ENCODE assay signal across 16 cellular contexts in genomic region chr17:43601280-43602050, GRCh38. TPM values are rescaled to one million over a fixed set of nuclear protein-coding genes. Genes with fewer than 3 reads are reported as not detected.
A peak's percentile ranks its signal among the peaks of the same experiment; 100 is the strongest.
DNase-seq lines count a peak whose midpoint lies in the region; FAIRE-seq and TF ChIP-seq lines count a peak whose summit lies in the region.
"Had no signal": no experiment of that assay in that cellular context is flagged by ENCODE, and none has a peak within 500 bp of the region (broad histone marks: within the 10 kb centered on the region; RNA-seq: fewer than 3 reads in every experiment).

No MANE protein-coding gene starts in this region.

- TF ChIP-seq POLR2A in H1 (IDR thresholded peaks at IDR 0.05; ENCODE audit: control extremely low read depth in 1 of 2, low read depth in 2 of 2, low read length in 2 of 2) (no peak), spleen (IDR thresholded peaks at IDR 0.05) (no peak)

- H3K27me3 ChIP-seq in H1 (replicated peaks in 1 of 4; ENCODE audit: control insufficient read depth in 3 of 4, extremely low read depth in 1 of 4, insufficient read depth in 3 of 4, low read length in 3 of 4): no peaks in the 10 kb centered on the region
- no peaks in the 10 kb centered on the region for H3K27me3 ChIP-seq in spleen (replicated peaks in 1 of 7)
- H3K27me3 ChIP-seq: left lung, thyroid gland had no signal

- CTCF ChIA-PET in H1 (lab: Charles Lee; ENCODE audit: partially characterized antibody): interaction anchor here (0.6 to 2.5 kb wide), 7 partner anchors 23 to 160 kb away, joined by 3 to 10 read pairs (median 5); no protein-coding TSS in a partner anchor

- no peak overlapping the region for H2BK20ac ChIP-seq in H1 (ENCODE audit: low read length)

- no peak overlapping the region; the same call in 1 of the 2 replicates for H3K18ac ChIP-seq in H1 (ENCODE audit: extremely low read depth, low read length)

- H3K56ac ChIP-seq in H1 (replicated peaks; ENCODE audit: insufficient read length, low read depth, low read length): no peak overlapping the region

- H4K91ac ChIP-seq in H1 (replicated peaks; ENCODE audit: insufficient read length, low read length): no peak overlapping the region

- H2BK12ac ChIP-seq in H1 (ENCODE audit: low read depth, low read length): no peak overlapping the region

- no peak for TF ChIP-seq CTCF in H1 (IDR thresholded peaks at IDR 0.05; ENCODE audit: control extremely low read depth in 1 of 3, insufficient read depth in 1 of 3, low read depth in 1 of 3, low read length in 3 of 3)
- no peak for TF ChIP-seq CTCF in spleen (IDR thresholded peaks at IDR 0.05 in 8 of 11, conservative IDR thresholded peaks at IDR 0.05 in 3 of 11)

- peak; percentile 25 to 47 for DNase-seq in SHP77 (lab: John Stamatoyannopoulos, UW)
- DNase-seq in SHP77 treated with DMSO at 0.1 percent for 48 hours (lab: John Stamatoyannopoulos, UW): no peak
- DNase-seq in H1 (ENCODE audit: low read depth in 1 of 2, low spot score in 2 of 2): no peak
- peak; percentile 31 for DNase-seq in medulla oblongata (ENCODE audit: extremely low spot score)
- peak; percentile 77 for DNase-seq in urothelium cell line (ENCODE audit: low spot score)
- DNase-seq in KBM-7: no peak
- DNase-seq in spleen: no peak
- DNase-seq in cerebellar nuclear complex (lab: John Stamatoyannopoulos, UW): no peak
- DNase-seq: DND-41, H7, left lung, NCI-H2171, thyroid gland had no signal

- peak overlapping the region; percentile 51; the same call in 1 of the 2 replicates for H4K8ac ChIP-seq in H1 (ENCODE audit: extremely low read depth, insufficient read depth, low read length)

- FAIRE-seq in H1 (lab: Jason Lieb, UNC): no peak
- no peak for FAIRE-seq in urothelium cell line (lab: Jason Lieb, UNC)
- FAIRE-seq: GM12892 had no signal

- no peak overlapping the region for H3K23ac ChIP-seq in H1 (ENCODE audit: insufficient read length)

- H3K79me1 ChIP-seq in H1 (ENCODE audit: low read depth, low read length): no peaks in the 10 kb centered on the region

- H3K9ac ChIP-seq in H1 (replicated peaks in 1 of 4; ENCODE audit: extremely low read depth in 1 of 4, low read depth in 3 of 4, low read length in 3 of 4): no peak overlapping the region

- H3K36me3 ChIP-seq in H1 (ENCODE audit: control insufficient read depth in 2 of 4, insufficient read depth in 4 of 4, low read length in 3 of 4) (no peaks in the 10 kb centered on the region), spleen (no peaks in the 10 kb centered on the region)
- H3K36me3 ChIP-seq: left lung, neutrophil, thyroid gland had no signal

- WGBS in H1 (ENCODE audit: extremely low coverage in 1 of 2, insufficient coverage in 1 of 2, insufficient read length in 1 of 2, insufficient replicate concordance in 2 of 2, low coverage in 1 of 2, low lambda C conversion rate in 2 of 2, missing lambda C conversion rate in 1 of 2), 2 experiments: 82% methylated on average over 10 of the region's 10 CpGs; no CpG with 5 or more reads in 1 of the 2 experiments
- WGBS in spleen, 5 donors: 83 to 89% (median 85%) methylated on average over 10 of the region's 10 CpGs

- H3K9me3 ChIP-seq in H1 (ENCODE audit: insufficient read depth in 2 of 2, low read depth in 1 of 2, low read length in 1 of 2): no peaks in the 10 kb centered on the region
- no peaks in the 10 kb centered on the region for H3K9me3 ChIP-seq in spleen
- H3K9me3 ChIP-seq: left lung, neutrophil, thyroid gland had no signal

- no peak for TF ChIP-seq RAD21 in H1 (IDR thresholded peaks at IDR 0.05 in 1 of 2, conservative IDR thresholded peaks at IDR 0.05 in 1 of 2; ENCODE audit: low read depth in 2 of 2, low read length in 2 of 2)

- no peak overlapping the region for H2AK5ac ChIP-seq in H1 (ENCODE audit: low read depth, low read length)

- intact Hi-C loops in spleen (cut with DNase I; ENCODE audit: low total_unique reads): no loop called here

- H3K27ac ChIP-seq in H1 (ENCODE audit: low read depth, low read length) (no peak overlapping the region), spleen (no peak overlapping the region)
- H3K27ac ChIP-seq: left lung, neutrophil, thyroid gland had no signal

- H3K4me1 ChIP-seq in H1 (replicated peaks in 1 of 4; ENCODE audit: control insufficient read depth in 3 of 4, insufficient read depth in 4 of 4, low read length in 3 of 4) (no peaks in the 10 kb centered on the region; a peak in 3 of 7 replicates), spleen (no peaks in the 10 kb centered on the region)
- H3K4me1 ChIP-seq: left lung, thyroid gland had no signal

- no peaks in the 10 kb centered on the region for H4K20me1 ChIP-seq in H1 (replicated peaks in 1 of 2; ENCODE audit: control insufficient read depth in 1 of 2, insufficient read depth in 2 of 2, low read length in 2 of 2)

- 0 out of 2 replicates have a peak, but pooled peaks cover 1% of the 10 kb centered on the region for H3K23me2 ChIP-seq in H1 (ENCODE audit: low read depth, low read length)

- H2AFZ ChIP-seq in H1 (ENCODE audit: low read length): no peak overlapping the region

- H4K5ac ChIP-seq in H1 (ENCODE audit: insufficient read length, low read depth, low read length): no peak overlapping the region

- no peak overlapping the region for H3K4me2 ChIP-seq in H1 (ENCODE audit: insufficient read depth in 1 of 2, low read depth in 2 of 2, low read length in 2 of 2)

- in situ Hi-C loops in KBM-7 (cut with MboI; ENCODE audit: low pct_unique_long_range_greater_than_20kb, low sequenced_read_pairs): no loop called here

- no peak overlapping the region for H3K14ac ChIP-seq in H1 (ENCODE audit: insufficient read length)

- POLR2A ChIA-PET in H1 (lab: Charles Lee; ENCODE audit: partially characterized antibody): interaction anchor here (1.4 kb wide), 1 partner anchor 241 kb away, joined by 4 read pairs; no protein-coding TSS in a partner anchor

- no peak for TF ChIP-seq EP300 in H1 (IDR thresholded peaks at IDR 0.05; ENCODE audit: borderline replicate concordance in 1 of 2, low read depth in 2 of 2, low read length in 2 of 2)

- no peak overlapping the region for H2BK120ac ChIP-seq in H1 (replicated peaks; ENCODE audit: low read depth, low read length)

- no peak overlapping the region for H3K4ac ChIP-seq in H1 (replicated peaks; ENCODE audit: insufficient read length, low read depth, low read length)

- H3K4me3 ChIP-seq in H1 (ENCODE audit: extremely low read depth in 1 of 4, insufficient read depth in 2 of 4, low read depth in 3 of 4, low read length in 4 of 4) (no peak overlapping the region), spleen (no peak overlapping the region)
- H3K4me3 ChIP-seq: left lung, thyroid gland had no signal

- no peaks in the 10 kb centered on the region for H3K79me2 ChIP-seq in H1 (ENCODE audit: control insufficient read depth in 1 of 2, insufficient read depth in 2 of 2, low read length in 2 of 2)

- H2BK15ac ChIP-seq in H1 (ENCODE audit: low read length): 0 out of 2 replicates have a peak overlapping the region, but pooled peaks have one; percentile 19

- H2BK5ac ChIP-seq in H1 (ENCODE audit: low read depth, low read length): no peak overlapping the region

TF ChIP-seq in H1, 55 proteins besides CTCF, POLR2A, EP300 and RAD21:
- no peak for TF ChIP-seq RFX5 (IDR thresholded peaks at IDR 0.05; ENCODE audit: borderline replicate concordance, low read depth, low read length)
- no peak for TF ChIP-seq TEAD4 (IDR thresholded peaks at IDR 0.05; ENCODE audit: low read depth, low read length)
- TF ChIP-seq E2F6 (IDR thresholded peaks at IDR 0.05): no peak
- TF ChIP-seq TAF7 (optimal IDR thresholded peaks at IDR 0.05; ENCODE audit: borderline replicate concordance, low read depth, low read length): no peak
- no peak for TF ChIP-seq SP1 (IDR thresholded peaks at IDR 0.05; ENCODE audit: low read depth, low read length)
- no peak for TF ChIP-seq PHF8 (conservative IDR thresholded peaks at IDR 0.05; ENCODE audit: low read depth, low read length)
- TF ChIP-seq TBP (IDR thresholded peaks at IDR 0.05; ENCODE audit: low read depth, low read length): no peak
- TF ChIP-seq GTF2F1 (IDR thresholded peaks at IDR 0.05; ENCODE audit: borderline replicate concordance, low read depth, low read length): no peak
- TF ChIP-seq MAX (IDR thresholded peaks at IDR 0.05): no peak
- TF ChIP-seq KDM4A (IDR thresholded peaks at IDR 0.05; ENCODE audit: low read depth, low read length, severe bottlenecking): no peak
- TF ChIP-seq RNF2 (IDR thresholded peaks at IDR 0.05; ENCODE audit: borderline replicate concordance, low read depth, low read length, missing control alignments, poor library complexity, severe bottlenecking): no peak
- no peak for TF ChIP-seq POLR2AphosphoS5 (IDR thresholded peaks at IDR 0.05; ENCODE audit: low read depth, low read length)
- no peak for TF ChIP-seq RBBP5 (IDR thresholded peaks at IDR 0.05; ENCODE audit: borderline replicate concordance, low read depth, low read length)
- no peak for TF ChIP-seq CHD2 (IDR thresholded peaks at IDR 0.05; ENCODE audit: low read length)
- no peak for TF ChIP-seq EZH2 (IDR thresholded peaks at IDR 0.05; ENCODE audit: low read depth, low read length, severe bottlenecking)
- TF ChIP-seq ASH2L (IDR thresholded peaks at IDR 0.05; ENCODE audit: low read length): no peak
- TF ChIP-seq BRCA1 (IDR thresholded peaks at IDR 0.05; ENCODE audit: low read depth, low read length): no peak
- TF ChIP-seq HDAC6 (IDR thresholded peaks at IDR 0.05; ENCODE audit: low read depth, low read length): no peak

RNA-seq across cellular contexts. Expression of gene ETV4, which starts 55.3 kb away (rescaled TPM):
- 137 and 143 TPM in 2 replicates for total RNA-seq in H1 (2021; fragmentation: NEBNext Ultra II Directional; extraction: Animal tissue kit (Norgen Biotek cat#: 25700))
- polyA plus RNA-seq in H1 (2011; rRNA removed) (75.2 and 95.8 TPM in 2 replicates), spleen (under 1 TPM; 0.37 to 0.53 (median 0.51) TPM)
- 68.9 TPM for polyA plus RNA-seq in H1 (2011; cell fraction: cytosol; rRNA removed)
- polyA plus RNA-seq in H1 (2011; cell fraction: nucleus; rRNA removed): 115 TPM
- polyA plus RNA-seq in H1 (2012, experiment 1 of 2): 94.3 to 115 TPM (median 103 TPM) in 4 replicates
- 146 TPM for polyA plus RNA-seq in H1 (2012, experiment 2 of 2)
- 118 TPM for polyA plus RNA-seq in H1 (2013, experiment 1 of 2)
- 117 TPM for polyA plus RNA-seq in H1 (2013, experiment 2 of 2)
- 41.1 and 46.8 TPM in 2 replicates for polyA minus RNA-seq in H1 (2011; rRNA and poly(A)+ RNA removed)
- polyA minus RNA-seq in H1 (2011; cell fraction: cytosol; rRNA and poly(A)+ RNA removed): 52.2 TPM
- 25.6 TPM for polyA minus RNA-seq in H1 (2011; cell fraction: nucleus; rRNA and poly(A)+ RNA removed)
- total RNA-seq in spleen: under 1 TPM in 4 of 7 donors, not detected in 3; 0.17 to 0.97 (median 0.74) TPM
- total RNA-seq: OCI-LY7 had no signal

Comparison
In these comparisons a context has a peak if more than half of its experiments do, and no peak if none do; other contexts are left out.
1. DNase-seq: peak in SHP77 (2 of 2), medulla oblongata (single experiment) and urothelium cell line (single experiment); none in SHP77 treated with DMSO at 0.1 percent for 48 hours (single experiment), H1 (0 of 2), KBM-7 (single experiment), spleen (single experiment) and cerebellar nuclear complex (0 of 2).
2. RNA of gene ETV4, which starts 55.3 kb away (total RNA-seq): 137 to 143 TPM in H1; 0.17 to 0.97 TPM in spleen; every median in the first group is over 10 times any median in the second.